In the genomic region with DNA sequence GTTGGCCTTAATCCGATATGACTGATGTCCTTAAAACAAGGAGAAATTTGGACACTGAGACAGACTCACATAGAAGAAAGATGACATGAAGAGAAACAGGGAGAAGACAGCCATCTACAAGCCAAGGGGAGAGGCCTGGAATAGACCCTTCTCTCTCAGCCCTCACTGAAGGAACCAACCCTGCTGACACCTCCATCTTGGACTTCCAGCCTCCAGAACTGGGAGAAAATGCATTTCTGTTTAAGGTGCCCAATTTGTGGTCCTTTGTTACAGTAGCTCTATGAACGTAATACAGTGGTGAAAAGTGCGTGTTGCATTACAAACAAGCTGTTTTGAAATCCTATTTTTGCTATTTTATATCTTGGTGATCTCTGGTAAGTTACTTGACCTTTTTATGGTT, we compare ENCODE assay signal across 8 cellular contexts.
"Had no signal": no experiment of that assay in that cellular context is flagged by ENCODE, and none has a peak within 500 bp of the region (broad histone marks: within the 10 kb centered on the region; RNA-seq: fewer than 3 reads in every experiment).

No MANE protein-coding gene starts in this region.

- H3K4me3 ChIP-seq: GM23338, HAP-1, K562 had no signal

- DNase-seq: H7, IMR-90 had no signal

- FAIRE-seq: H1, HTR-8/SVneo, K562 had no signal

- H3K4me3 Mint-ChIP-seq: GM23338 had no signal

- ATAC-seq: GM23338, HCT116, K562 had no signal

- H3K27ac Mint-ChIP-seq: GM23338 had no signal
